ENCODE assay signal across 1 cellular context in genomic region chr1:168555521-168556046, GRCh38.
TF ChIP-seq lines count a peak whose summit lies in the region.

No MANE protein-coding gene starts in this region.

TF ChIP-seq in A549, 52 proteins besides CTCF, POLR2A, EP300 and RAD21 (continued from another document):
- TF ChIP-seq ZFP36 (IDR thresholded peaks at IDR 0.05; ENCODE audit: borderline replicate concordance, partially characterized antibody): no peak
- no peak for TF ChIP-seq KDM1A (IDR thresholded peaks at IDR 0.05; ENCODE audit: low read depth)
- TF ChIP-seq CHD2 (IDR thresholded peaks at IDR 0.05; ENCODE audit: low read length, partially characterized antibody): no peak
- TF ChIP-seq JUN (IDR thresholded peaks at IDR 0.05): no peak
- TF ChIP-seq MYC (IDR thresholded peaks at IDR 0.05; ENCODE audit: borderline replicate concordance, low read length): no peak
- no peak for TF ChIP-seq RFX5 (IDR thresholded peaks at IDR 0.05)
- no peak for TF ChIP-seq USF2 (IDR thresholded peaks at IDR 0.05)
- TF ChIP-seq ZC3H11A (IDR thresholded peaks at IDR 0.05): no peak
- TF ChIP-seq MAZ (IDR thresholded peaks at IDR 0.05; ENCODE audit: borderline replicate concordance, low read depth, low read length): no peak
- no peak for TF ChIP-seq HES2 (IDR thresholded peaks at IDR 0.05)
- TF ChIP-seq HOXA7 (CRISPR knock-in tag; IDR thresholded peaks at IDR 0.05): no peak
- TF ChIP-seq NPAS2 (CRISPR knock-in tag; IDR thresholded peaks at IDR 0.05; ENCODE audit: borderline replicate concordance): no peak
TF ChIP-seq in A549: peak in this region for 0.
